10 cellular contexts compared by ENCODE assay signal in the genomic region with DNA sequence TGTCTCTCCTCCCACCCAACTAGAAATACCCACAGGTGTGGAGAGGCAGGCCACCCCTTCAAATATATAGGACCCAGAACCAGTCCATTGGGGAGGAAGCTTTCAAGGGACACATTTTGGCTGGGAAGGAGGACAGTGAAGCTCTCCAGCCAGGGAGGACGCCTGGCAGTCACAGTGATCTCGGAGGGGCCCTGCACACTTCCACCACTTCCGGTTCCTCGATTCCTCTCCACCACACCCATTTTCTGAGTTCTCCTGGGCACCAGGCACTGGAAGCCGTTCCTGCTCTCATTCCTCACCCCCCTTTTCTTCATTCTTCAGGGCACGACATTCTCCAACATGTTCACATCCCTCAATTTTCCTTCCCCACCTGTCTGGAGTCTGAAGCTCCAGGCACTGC. TPM values are rescaled to one million over a fixed set of nuclear protein-coding genes. Genes with fewer than 3 reads are reported as not detected.
DNase-seq lines count a peak whose midpoint lies in the region; ATAC-seq lines count a peak whose summit lies in the region.
"Had no signal": no experiment of that assay in that cellular context is flagged by ENCODE, and none has a peak within 500 bp of the region (broad histone marks: within the 10 kb centered on the region; RNA-seq: fewer than 3 reads in every experiment).

No MANE protein-coding gene starts in this region.

- H3K9me3 ChIP-seq in Karpas-422 (ENCODE audit: low read length) = no peaks in the 10 kb centered on the region
- H3K9me3 ChIP-seq in naive thymus-derived CD4-positive, alpha-beta T cell (ENCODE audit: control insufficient read depth in 2 of 3, low read length in 3 of 3) = no peaks in the 10 kb centered on the region

- H3K27ac Mint-ChIP-seq in naive thymus-derived CD4-positive, alpha-beta T cell = peak overlapping the region; percentile 91 to 99 (median 96)
- H3K27ac Mint-ChIP-seq: neural progenitor cell had no signal

- no peaks in the 10 kb centered on the region for H3K79me2 ChIP-seq in Karpas-422 (ENCODE audit: low read length)

- H3K4me2 ChIP-seq in Karpas-422 (ENCODE audit: low read depth, low read length, poor library complexity, severe bottlenecking) = no peak overlapping the region
- H3K4me2 ChIP-seq: neural progenitor cell had no signal

- ATAC-seq in naive thymus-derived CD4-positive, alpha-beta T cell = no peak
- ATAC-seq in GM19452 (IDR thresholded peaks at IDR 0.05; ENCODE audit: unreplicated experiment) = no peak

- H3K9me3 Mint-ChIP-seq in naive thymus-derived CD4-positive, alpha-beta T cell = peaks cover 0 to 2% (median 0%) of the 10 kb centered on the region in 11 donors

- intact Hi-C loops in naive thymus-derived CD4-positive, alpha-beta T cell (cut with micrococcal nuclease) = loop anchor here in 1 of 2 donors (5.0 kb wide), 1 partner anchor 193 kb away; the partner anchor contains the start of gene TGFB1

- peak; percentile 32 for DNase-seq in GDM1 (lab: John Stamatoyannopoulos, UW)
- DNase-seq in Karpas-422 = no peak
- DNase-seq in activated T-cell treated with anti-CD3 and anti-CD28 coated beads, Interleukin-2, amount 50 U/mL, for 48 hours = peak; percentile 64 to 65
- peak in 1 of 9 donors; percentile 44 for DNase-seq in naive thymus-derived CD4-positive, alpha-beta T cell
- no peak for DNase-seq in dedifferentiated amniotic fluid mesenchymal stem cell (ENCODE audit: extremely low spot score)
- no peak for DNase-seq in NCI-H2029 treated with DMSO at 0.1 percent for 48 hours (lab: John Stamatoyannopoulos, UW)
- DNase-seq: DMS 273 treated with DMSO at 0.1 percent for 48 hours, SW 1271 had no signal

- H3K27me3 Mint-ChIP-seq in naive thymus-derived CD4-positive, alpha-beta T cell = no peaks in the 10 kb centered on the region

- peaks cover 10% of the 10 kb centered on the region; the same call in 1 of the 2 replicates for H3K4me1 ChIP-seq in Karpas-422 (ENCODE audit: low read length)
- peaks cover 49 to 60% of the 10 kb centered on the region in 2 donors for H3K4me1 ChIP-seq in naive thymus-derived CD4-positive, alpha-beta T cell (ENCODE audit: control insufficient read depth in 2 of 2, insufficient read depth in 2 of 2, low read length in 2 of 2)

- H3K36me3 ChIP-seq in Karpas-422 (ENCODE audit: insufficient read depth, low read length) = no peaks in the 10 kb centered on the region
- peaks cover 0 to 11% (median 0%) of the 10 kb centered on the region in 3 experiments for H3K36me3 ChIP-seq in naive thymus-derived CD4-positive, alpha-beta T cell (ENCODE audit: control insufficient read depth in 2 of 3, insufficient read depth in 3 of 3, low read length in 3 of 3)
- H3K36me3 ChIP-seq: neural progenitor cell had no signal

- peaks cover 0 to 10% (median 6%) of the 10 kb centered on the region in 5 donors for H3K36me3 Mint-ChIP-seq in naive thymus-derived CD4-positive, alpha-beta T cell

- no peaks in the 10 kb centered on the region for H3K9me2 ChIP-seq in Karpas-422 (replicated peaks; ENCODE audit: insufficient read depth, low read length)

- H3K4me3 ChIP-seq in Karpas-422 (ENCODE audit: low read length) = no peak overlapping the region
- H3K4me3 ChIP-seq in naive thymus-derived CD4-positive, alpha-beta T cell (ENCODE audit: low read length) = peak overlapping the region; percentile 43
- H3K4me3 ChIP-seq: neural progenitor cell had no signal

- H3K27ac ChIP-seq in Karpas-422 (ENCODE audit: low read length) = no peak overlapping the region
- H3K27ac ChIP-seq in naive thymus-derived CD4-positive, alpha-beta T cell (ENCODE audit: low read depth, low read length) = peak overlapping the region; percentile 88
- H3K27ac ChIP-seq: neural progenitor cell had no signal

- POLR2A ChIA-PET in naive thymus-derived CD4-positive, alpha-beta T cell (lab: Charles Lee) = interaction anchor here (1.2 to 15.6 kb wide), 4 partner anchors 15 to 193 kb away, joined by 4 to 518 read pairs (median 112); no protein-coding TSS in a partner anchor

- H3K4me3 Mint-ChIP-seq in naive thymus-derived CD4-positive, alpha-beta T cell = peak overlapping the region; percentile 79 to 99 (median 92)
- H3K4me3 Mint-ChIP-seq: neural progenitor cell had no signal

- H4K20me1 ChIP-seq in Karpas-422 (ENCODE audit: insufficient read depth, low read depth, low read length) = no peaks in the 10 kb centered on the region

- peak overlapping the region; percentile 60; the same call in 1 of the 2 replicates for H2AFZ ChIP-seq in Karpas-422 (ENCODE audit: low read length)
- H2AFZ ChIP-seq: neural progenitor cell had no signal

- H3K4me1 Mint-ChIP-seq in naive thymus-derived CD4-positive, alpha-beta T cell = peaks cover 50 to 74% (median 69%) of the 10 kb centered on the region in 7 donors

- no peaks in the 10 kb centered on the region for H3K27me3 ChIP-seq in Karpas-422 (ENCODE audit: low read length)
- H3K27me3 ChIP-seq in naive thymus-derived CD4-positive, alpha-beta T cell (ENCODE audit: control insufficient read depth in 2 of 2, insufficient read depth in 2 of 2, low read length in 2 of 2) = no peaks in the 10 kb centered on the region
- H3K27me3 ChIP-seq: neural progenitor cell had no signal

- CTCF ChIA-PET in naive thymus-derived CD4-positive, alpha-beta T cell (lab: Charles Lee) = interaction anchor here (13.7 kb wide), 1 partner anchor 18 kb away, joined by 384 read pairs; no protein-coding TSS in a partner anchor

- H3K9ac ChIP-seq in Karpas-422 (ENCODE audit: low read length) = no peak overlapping the region
- H3K9ac ChIP-seq: neural progenitor cell had no signal

RNA-seq across cellular contexts. Expression of gene CEACAM21, which starts 30.4 kb away (rescaled TPM):
- total RNA-seq in Karpas-422 (2014; rRNA removed; shearing (Covaris generic); ENCODE audit: low replicate concordance) = not detected in 2 replicates
- total RNA-seq in naive thymus-derived CD4-positive, alpha-beta T cell = 10 to 100 TPM; 40.1 to 64.5 (median 50.0) TPM
- 10 to 100 TPM; 27.7 to 43.6 TPM for polyA plus RNA-seq in naive thymus-derived CD4-positive, alpha-beta T cell

Comparison
In these comparisons a context has a peak if more than half of its experiments do, and no peak if none do; other contexts are left out.
1. DNase-seq: peak in GDM1 (single experiment) and activated T-cell treated with anti-CD3 and anti-CD28 coated beads, Interleukin-2, amount 50 U/mL, for 48 hours (2 of 2); none in Karpas-422 (single experiment), dedifferentiated amniotic fluid mesenchymal stem cell (single experiment) and NCI-H2029 treated with DMSO at 0.1 percent for 48 hours (single experiment).
2. RNA of gene CEACAM21, which starts 30.4 kb away (total RNA-seq): 40.1 to 64.5 TPM in naive thymus-derived CD4-positive, alpha-beta T cell; not detected in Karpas-422; every median in the first group is over 10 times any median in the second.